ENCODE assay signal across 2 cellular contexts in genomic region chr3:112633191-112633590, GRCh38.
TF ChIP-seq lines count a peak whose summit lies in the region.

No MANE protein-coding gene starts in this region.

TF ChIP-seq in SK-N-SH, 30 proteins besides CTCF, POLR2A, EP300 and RAD21 (continued from another document):
- no peak for TF ChIP-seq RXRA (IDR thresholded peaks at IDR 0.05; ENCODE audit: borderline replicate concordance, low read depth)
- TF ChIP-seq GATA2 (CRISPR knock-in tag; IDR thresholded peaks at IDR 0.05) = no peak
- no peak for TF ChIP-seq GABPA (IDR thresholded peaks at IDR 0.05; ENCODE audit: low read depth)
- no peak for TF ChIP-seq PBX3 (IDR thresholded peaks at IDR 0.05)
- no peak for TF ChIP-seq MEF2A (IDR thresholded peaks at IDR 0.05; ENCODE audit: borderline replicate concordance, low read depth)
- TF ChIP-seq TEAD4 (IDR thresholded peaks at IDR 0.05; ENCODE audit: borderline replicate concordance, insufficient read depth) = no peak
- no peak for TF ChIP-seq RCOR1 (IDR thresholded peaks at IDR 0.05; ENCODE audit: low read length)
- TF ChIP-seq MXI1 (IDR thresholded peaks at IDR 0.05; ENCODE audit: low read depth, low read length) = no peak
- TF ChIP-seq MAX (IDR thresholded peaks at IDR 0.05; ENCODE audit: low read depth) = no peak

TF ChIP-seq in SK-N-SH treated with all-trans-retinoic acid at 6 μM for 48 hours, 23 proteins besides CTCF, POLR2A, EP300 and RAD21 (continued from another document):
- TF ChIP-seq CSDC2 (CRISPR knock-in tag; IDR thresholded peaks at IDR 0.05) = no peak
- TF ChIP-seq TSHZ2 (CRISPR knock-in tag; IDR thresholded peaks at IDR 0.05) = no peak
- no peak for TF ChIP-seq GLIS3 (CRISPR knock-in tag; IDR thresholded peaks at IDR 0.05)
- no peak for TF ChIP-seq ESRRG (CRISPR knock-in tag; IDR thresholded peaks at IDR 0.05)
- TF ChIP-seq RARB (CRISPR knock-in tag; IDR thresholded peaks at IDR 0.05) = no peak
- TF ChIP-seq ZFP3 (CRISPR knock-in tag; IDR thresholded peaks at IDR 0.05) = no peak
- TF ChIP-seq TOX (CRISPR knock-in tag; IDR thresholded peaks at IDR 0.05; ENCODE audit: borderline replicate concordance) = no peak
- no peak for TF ChIP-seq CREB5 (CRISPR knock-in tag; IDR thresholded peaks at IDR 0.05; ENCODE audit: low read depth)
- no peak for TF ChIP-seq ZNF70 (CRISPR knock-in tag; IDR thresholded peaks at IDR 0.05)
- no peak for TF ChIP-seq ZNF8 (CRISPR knock-in tag; IDR thresholded peaks at IDR 0.05)
- TF ChIP-seq ZC3H10 (CRISPR knock-in tag; IDR thresholded peaks at IDR 0.05) = no peak
- TF ChIP-seq PATZ1 (CRISPR knock-in tag; IDR thresholded peaks at IDR 0.05; ENCODE audit: borderline replicate concordance) = no peak
- TF ChIP-seq PPARA (CRISPR knock-in tag; IDR thresholded peaks at IDR 0.05; ENCODE audit: borderline replicate concordance) = no peak
- no peak for TF ChIP-seq TCF4 (CRISPR knock-in tag; IDR thresholded peaks at IDR 0.05; ENCODE audit: borderline replicate concordance)
- no peak for TF ChIP-seq POU6F1 (CRISPR knock-in tag; IDR thresholded peaks at IDR 0.05; ENCODE audit: borderline replicate concordance, low read depth)
- TF ChIP-seq BACH2 (CRISPR knock-in tag; IDR thresholded peaks at IDR 0.05; ENCODE audit: borderline replicate concordance) = no peak
- no peak for TF ChIP-seq ZNF565 (CRISPR knock-in tag; conservative IDR thresholded peaks at IDR 0.05; ENCODE audit: low read depth)
